11 cellular contexts compared by ENCODE assay signal in the genomic region with DNA sequence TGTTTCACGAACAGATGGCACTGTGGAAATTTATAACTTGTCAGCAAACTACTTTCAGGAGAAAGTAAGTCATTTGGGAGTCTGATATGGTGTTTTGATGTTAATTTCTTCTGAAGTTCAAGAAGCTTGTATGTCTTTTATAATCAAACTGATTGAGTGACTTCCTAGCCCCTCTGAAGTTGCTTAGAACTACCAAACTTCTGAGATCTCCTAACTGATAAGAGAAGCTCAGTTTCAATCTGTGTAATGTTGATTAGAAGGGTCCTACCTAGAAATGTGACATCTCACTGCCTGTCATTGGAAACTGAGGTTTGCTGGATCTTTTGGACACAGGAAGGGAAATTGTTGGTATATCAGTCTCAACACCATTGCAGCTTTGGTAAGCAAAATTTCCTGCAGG. TPM values are rescaled to one million over a fixed set of nuclear protein-coding genes. Genes with fewer than 3 reads are reported as not detected.
A peak's percentile ranks its signal among the peaks of the same experiment; 100 is the strongest.
DNase-seq lines count a peak whose midpoint lies in the region; ATAC-seq, FAIRE-seq and TF ChIP-seq lines count a peak whose summit lies in the region.
"Had no signal": no experiment of that assay in that cellular context is flagged by ENCODE, and none has a peak within 500 bp of the region (broad histone marks: within the 10 kb centered on the region; RNA-seq: fewer than 3 reads in every experiment).

No MANE protein-coding gene starts in this region.

- H3K9me3 Mint-ChIP-seq in astrocyte (ENCODE audit: unreplicated experiment): no peaks in the 10 kb centered on the region

- H3K4me3 ChIP-seq in heart right ventricle: peak overlapping the region in 9 of 10 donors; percentile 54 to 99 (median 92)
- H3K4me3 ChIP-seq in astrocyte (ENCODE audit: insufficient read depth, low read depth, low read length): peak overlapping the region; percentile 89
- H3K4me3 ChIP-seq in lower lobe of right lung: peak overlapping the region; percentile 90
- peak overlapping the region; percentile 87 for H3K4me3 ChIP-seq in upper lobe of right lung

- FAIRE-seq in astrocyte (lab: Jason Lieb, UNC): no peak

- H3K4me1 ChIP-seq in heart right ventricle (peaks cover 4 to 36% (median 29%) of the 10 kb centered on the region in 9 donors), astrocyte (ENCODE audit: insufficient read depth, low read length) (peaks cover 10% of the 10 kb centered on the region), lower lobe of right lung (peaks cover 27% of the 10 kb centered on the region), upper lobe of right lung (peaks cover 20% of the 10 kb centered on the region)

- H3K9me3 ChIP-seq in heart right ventricle (no peaks in the 10 kb centered on the region), astrocyte (ENCODE audit: insufficient read depth, low read depth, low read length) (no peaks in the 10 kb centered on the region), lower lobe of right lung (no peaks in the 10 kb centered on the region), upper lobe of right lung (no peaks in the 10 kb centered on the region)

- intact Hi-C loops in heart right ventricle (cut with DNase I) (loop anchor here in 1 of 10 donors (5.0 kb wide), 1 partner anchor 291 kb away; a partner anchor contains a TSS), left ventricle myocardium superior (cut with micrococcal nuclease) (no loop called here), lower lobe of right lung (cut with DNase I) (no loop called here), upper lobe of right lung (cut with DNase I) (loop anchor here (10.0 kb wide), 1 partner anchor 889 kb away; a partner anchor contains a TSS)

- peaks cover 13% of the 10 kb centered on the region for H3K36me3 Mint-ChIP-seq in astrocyte (ENCODE audit: low read depth, unreplicated experiment)

- peak overlapping the region; percentile 21 for H3K27ac Mint-ChIP-seq in astrocyte (ENCODE audit: unreplicated experiment)

- peak overlapping the region; percentile 96 for H3K4me2 ChIP-seq in astrocyte (ENCODE audit: low read length)

- peak overlapping the region; percentile 99 for H3K9ac ChIP-seq in astrocyte (ENCODE audit: low read length)

- TF ChIP-seq CTCF in heart right ventricle (IDR thresholded peaks at IDR 0.05) (no peak), astrocyte (IDR thresholded peaks at IDR 0.05; ENCODE audit: insufficient read depth, low read depth, low read length) (no peak), lower lobe of right lung (IDR thresholded peaks at IDR 0.05) (no peak), upper lobe of right lung (IDR thresholded peaks at IDR 0.05) (no peak)

- H3K27me3 ChIP-seq in heart right ventricle (no peaks in the 10 kb centered on the region), astrocyte (ENCODE audit: insufficient read depth, low read length) (no peaks in the 10 kb centered on the region), lower lobe of right lung (ENCODE audit: low read depth) (no peaks in the 10 kb centered on the region), upper lobe of right lung (no peaks in the 10 kb centered on the region)

- peaks cover 25% of the 10 kb centered on the region for H3K4me1 Mint-ChIP-seq in astrocyte (ENCODE audit: low read depth, unreplicated experiment)

- peaks cover 90% of the 10 kb centered on the region for H3K79me2 ChIP-seq in astrocyte (ENCODE audit: insufficient read depth, low read length)

- H4K20me1 ChIP-seq in astrocyte (ENCODE audit: insufficient read depth, low read length): peaks cover 64% of the 10 kb centered on the region

- H3K4me3 Mint-ChIP-seq in astrocyte (ENCODE audit: unreplicated experiment): peak overlapping the region; percentile 97

- ATAC-seq in heart right ventricle (no peak), left ventricle myocardium superior (no peak), lower lobe of right lung (no peak), upper lobe of right lung (no peak), HG02870 (IDR thresholded peaks at IDR 0.05; ENCODE audit: unreplicated experiment) (no peak)

- DNase-seq in heart right ventricle (no peak), left ventricle myocardium superior (no peak), astrocyte (ENCODE audit: low read depth) (no peak), lower lobe of right lung (no peak), upper lobe of right lung (no peak), hippocampal formation (lab: John Stamatoyannopoulos, UW) (no peak)
- no peak for DNase-seq in effector CD8-positive, alpha-beta T cell (lab: John Stamatoyannopoulos, UW)
- DNase-seq: DMS79 treated with DMSO at 0.1 percent for 48 hours, NCI-H446, right cardiac atrium had no signal

- H3K36me3 ChIP-seq in heart right ventricle (peaks cover 0 to 38% (median 10%) of the 10 kb centered on the region in 9 donors), astrocyte (ENCODE audit: insufficient read depth, low read length) (peaks cover 20% of the 10 kb centered on the region), lower lobe of right lung (peaks cover 24% of the 10 kb centered on the region), upper lobe of right lung (peaks cover 28% of the 10 kb centered on the region)

- H3K27ac ChIP-seq in heart right ventricle (peak overlapping the region in 1 of 10 donors; percentile 97), astrocyte (ENCODE audit: low read depth, low read length) (no peak overlapping the region), lower lobe of right lung (peak overlapping the region; percentile 91), upper lobe of right lung (peak overlapping the region; percentile 89)

- H2AFZ ChIP-seq in astrocyte (ENCODE audit: low read depth, low read length): no peak overlapping the region

- no peaks in the 10 kb centered on the region for H3K27me3 Mint-ChIP-seq in astrocyte (ENCODE audit: low read depth, unreplicated experiment)

- 35 to 51% methylated on average over 1 of the region's 1 CpG for WGBS in heart right ventricle, 2 donors

RNA-seq across cellular contexts. Expression of a gene that starts 1.1 kb away (rescaled TPM):
- 10 to 100 TPM; 19.1 to 32.8 (median 26.8) TPM for total RNA-seq in heart right ventricle
- polyA plus RNA-seq in heart right ventricle: 10 to 100 TPM; 13.0 to 22.8 TPM
- 32.3 TPM for total RNA-seq in left ventricle myocardium superior
- total RNA-seq in astrocyte: 68.1 and 69.4 TPM in 2 replicates
- 26.4 TPM for total RNA-seq in lower lobe of right lung
- 36.5 TPM for total RNA-seq in upper lobe of right lung

RNA-seq across cellular contexts. Expression of a gene that starts 1.2 kb away (rescaled TPM):
- total RNA-seq in heart right ventricle (10 to 100 TPM; 46.1 to 80.6 (median 55.6) TPM), left ventricle myocardium superior (51.7 TPM), astrocyte (86.4 and 89.2 TPM in 2 replicates), lower lobe of right lung (126 TPM), upper lobe of right lung (97.3 TPM)
- 10 to 100 TPM; 17.2 to 38.0 TPM for polyA plus RNA-seq in heart right ventricle

RNA-seq across cellular contexts. Expression of a gene that starts 28.1 kb away (rescaled TPM):
- total RNA-seq in heart right ventricle (1 to 10 TPM in 1 of 10 donors, under 1 TPM in 9; 0.15 to 1.8 (median 0.38) TPM), left ventricle myocardium superior (0.67 TPM), astrocyte (1.7 and 2.0 TPM in 2 replicates), lower lobe of right lung (12.6 TPM), upper lobe of right lung (8.2 TPM)
- polyA plus RNA-seq in heart right ventricle: under 1 TPM; 0.22 to 0.65 TPM

RNA-seq across cellular contexts. Expression of a gene that starts 53.4 kb away (rescaled TPM):
- 10 to 100 TPM in 3 of 10 donors, 1 to 10 TPM in 7; 8.1 to 15.7 (median 9.5) TPM for total RNA-seq in heart right ventricle
- 1 to 10 TPM; 3.0 to 4.0 TPM for polyA plus RNA-seq in heart right ventricle
- 10.4 TPM for total RNA-seq in left ventricle myocardium superior
- 30.4 and 31.7 TPM in 2 replicates for total RNA-seq in astrocyte
- total RNA-seq in lower lobe of right lung: 36.1 TPM
- 44.6 TPM for total RNA-seq in upper lobe of right lung
